ENCODE assay signal across 25 cellular contexts in the genomic region with DNA sequence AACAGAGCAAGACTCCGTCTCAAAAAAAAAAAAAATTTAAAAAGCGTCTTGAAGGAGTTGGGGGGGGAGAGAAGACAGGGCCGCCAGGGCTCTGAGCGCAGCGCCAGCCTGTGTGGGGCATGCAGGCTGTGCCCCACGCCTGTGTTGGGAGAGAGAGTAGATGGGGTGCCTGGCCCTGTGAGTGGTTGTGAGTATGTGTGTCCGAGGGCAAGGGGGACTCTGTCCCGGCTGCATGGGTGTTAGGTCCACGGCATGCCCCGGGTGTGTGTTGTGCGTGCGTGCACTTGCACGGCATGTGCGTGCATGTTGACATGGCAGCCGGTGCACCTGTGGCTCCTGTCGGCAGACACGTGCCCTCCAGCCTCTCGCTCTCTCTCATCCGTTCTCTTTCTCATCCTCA. TPM values are rescaled to one million over a fixed set of nuclear protein-coding genes. Genes with fewer than 3 reads are reported as not detected.
DNase-seq lines count a peak whose midpoint lies in the region; ATAC-seq and TF ChIP-seq lines count a peak whose summit lies in the region.
"Had no signal": no experiment of that assay in that cellular context is flagged by ENCODE, and none has a peak within 500 bp of the region (broad histone marks: within the 10 kb centered on the region; RNA-seq: fewer than 3 reads in every experiment).

No MANE protein-coding gene starts in this region.

- no peak overlapping the region for H3K4me3 Mint-ChIP-seq in immature natural killer cell
- H3K4me3 Mint-ChIP-seq: activated CD4-positive, alpha-beta T cell treated with anti-CD3 and anti-CD28 coated beads, Interleukin-2, amount 10 ng/mL, durations not matched to agents 7 days and 5 days; activated CD8-positive, alpha-beta memory T cell treated with anti-CD3 and anti-CD28 coated beads, Interleukin-2, amount 10 ng/mL, durations not matched to agents 7 days and 5 days; activated naive CD8-positive, alpha-beta T cell treated with anti-CD3 and anti-CD28 coated beads, Interleukin-2, amount 10 ng/mL, durations not matched to agents 7 days and 5 days; T-helper 2 cell treated with Interferon-gamma antibody and Interleukin-4, amounts not matched to agents 5 μg/mL and 100 μg/mL, for 36 hours had no signal

- H3K27ac Mint-ChIP-seq in immature natural killer cell = peak overlapping the region in 4 of 6 donors; percentile 8 to 77 (median 45)
- H3K27ac Mint-ChIP-seq: activated CD4-positive, alpha-beta T cell treated with anti-CD3 and anti-CD28 coated beads, Interleukin-2, amount 10 ng/mL, durations not matched to agents 7 days and 5 days; activated CD8-positive, alpha-beta memory T cell treated with anti-CD3 and anti-CD28 coated beads, Interleukin-2, amount 10 ng/mL, durations not matched to agents 7 days and 5 days; activated naive CD8-positive, alpha-beta T cell treated with anti-CD3 and anti-CD28 coated beads, Interleukin-2, amount 10 ng/mL, durations not matched to agents 7 days and 5 days; T-helper 2 cell treated with Interferon-gamma antibody and Interleukin-4, amounts not matched to agents 5 μg/mL and 100 μg/mL, for 36 hours had no signal

- H3K9ac ChIP-seq in BLaER1 treated with 17β-estradiol and CSF1 and Interleukin-3, amounts not matched to agents 10 nM and 100 nM = peak overlapping the region in 9 of 11 experiments; percentile 23 to 65 (median 52); a peak in 14 of 22 replicates

- peaks cover 79 to 81% (median 81%) of the 10 kb centered on the region in 11 experiments for H4K20me1 ChIP-seq in BLaER1 treated with 17β-estradiol and CSF1 and Interleukin-3, amounts not matched to agents 10 nM and 100 nM

- H3K27ac ChIP-seq in BLaER1 treated with 17β-estradiol and CSF1 and Interleukin-3, amounts not matched to agents 10 nM and 100 nM = peak overlapping the region in 2 of 11 experiments; percentile 12 to 30; a peak in 1 of 22 replicates
- H3K27ac ChIP-seq in HEK293 (ENCODE audit: extremely low read depth, low read depth, low read length) = no peak overlapping the region
- H3K27ac ChIP-seq: hepatocyte, VCaP had no signal

- no peaks in the 10 kb centered on the region for H3K9me3 ChIP-seq in BLaER1 treated with 17β-estradiol and CSF1 and Interleukin-3, amounts not matched to agents 10 nM and 100 nM (replicated peaks in 1 of 11)
- H3K9me3 ChIP-seq in HEK293 (ENCODE audit: control insufficient read depth, insufficient read depth, low read depth, low read length) = no peaks in the 10 kb centered on the region

- ATAC-seq in HG03196 (IDR thresholded peaks at IDR 0.05; ENCODE audit: unreplicated experiment) = no peak
- ATAC-seq: activated CD8-positive, alpha-beta memory T cell treated with anti-CD3 and anti-CD28 coated beads, Interleukin-2, amount 10 ng/mL, durations not matched to agents 7 days and 5 days; esophagus mucosa; HCT116; SK-N-SH treated with all-trans-retinoic acid at 6 μM for 48 hours had no signal

- H3K4me1 Mint-ChIP-seq in immature natural killer cell = peaks cover 31 to 32% of the 10 kb centered on the region in 2 donors

- peaks cover 28 to 35% (median 31%) of the 10 kb centered on the region in 3 donors for H3K27me3 Mint-ChIP-seq in immature natural killer cell (ENCODE audit: low read depth in 3 of 3)
- H3K27me3 Mint-ChIP-seq: activated CD4-positive, alpha-beta T cell treated with anti-CD3 and anti-CD28 coated beads, Interleukin-2, amount 10 ng/mL, durations not matched to agents 7 days and 5 days; activated CD8-positive, alpha-beta memory T cell treated with anti-CD3 and anti-CD28 coated beads, Interleukin-2, amount 10 ng/mL, durations not matched to agents 7 days and 5 days; activated naive CD8-positive, alpha-beta T cell treated with anti-CD3 and anti-CD28 coated beads, Interleukin-2, amount 10 ng/mL, durations not matched to agents 7 days and 5 days had no signal

- peaks cover 0 to 3% (median 0%) of the 10 kb centered on the region in 6 donors for H3K9me3 Mint-ChIP-seq in immature natural killer cell
- H3K9me3 Mint-ChIP-seq: activated CD4-positive, alpha-beta T cell treated with anti-CD3 and anti-CD28 coated beads, Interleukin-2, amount 10 ng/mL, durations not matched to agents 7 days and 5 days; activated naive CD8-positive, alpha-beta T cell treated with anti-CD3 and anti-CD28 coated beads, Interleukin-2, amount 10 ng/mL, durations not matched to agents 7 days and 5 days; T-helper 2 cell treated with Interferon-gamma antibody and Interleukin-4, amounts not matched to agents 5 μg/mL and 100 μg/mL, for 36 hours had no signal

- H3K36me3 Mint-ChIP-seq in immature natural killer cell = peaks cover 0 to 6% (median 6%) of the 10 kb centered on the region in 3 donors

- CTCF ChIA-PET in HEK293 (lab: Yijun Ruan, JAX) = no interaction called here

- POLR2A ChIA-PET in HEK293 (lab: Yijun Ruan, JAX) = interaction anchor here (0.7 to 2.7 kb wide), 3 partner anchors 8 to 36 kb away, joined by 3 to 16 read pairs (median 4); partner anchors contain the start of gene SNAPC2

- H3K4me3 ChIP-seq in BLaER1 treated with 17β-estradiol and CSF1 and Interleukin-3, amounts not matched to agents 10 nM and 100 nM = peak overlapping the region in 2 of 10 experiments; percentile 7 to 36; a peak in 2 of 20 replicates
- no peak overlapping the region for H3K4me3 ChIP-seq in HEK293 (ENCODE audit: low read depth, low read length)
- H3K4me3 ChIP-seq: hepatocyte had no signal

- peaks cover 0 to 7% (median 0%) of the 10 kb centered on the region in 11 experiments; a peak in 2 of 22 replicates for H3K27me3 ChIP-seq in BLaER1 treated with 17β-estradiol and CSF1 and Interleukin-3, amounts not matched to agents 10 nM and 100 nM
- H3K27me3 ChIP-seq: hepatocyte had no signal

- H3K4me1 ChIP-seq in BLaER1 treated with 17β-estradiol and CSF1 and Interleukin-3, amounts not matched to agents 10 nM and 100 nM = peaks cover 57 to 91% (median 89%) of the 10 kb centered on the region in 10 experiments
- H3K4me1 ChIP-seq in HEK293 (ENCODE audit: control insufficient read depth, insufficient read depth, low read length) = peaks cover 5% of the 10 kb centered on the region; the same call in 1 of the 2 replicates

- DNase-seq in immature natural killer cell = no peak
- no peak for DNase-seq in HCEC 1CT
- no peak for DNase-seq in OCI-M1 (lab: John Stamatoyannopoulos, UW)
- DNase-seq: activated CD4-positive, alpha-beta T cell treated with anti-CD3 and anti-CD28 coated beads, Interleukin-2, amount 10 ng/mL, durations not matched to agents 7 days and 5 days; activated CD8-positive, alpha-beta memory T cell treated with anti-CD3 and anti-CD28 coated beads, Interleukin-2, amount 10 ng/mL, durations not matched to agents 7 days and 5 days; activated naive CD8-positive, alpha-beta T cell treated with anti-CD3 and anti-CD28 coated beads, Interleukin-2, amount 10 ng/mL, durations not matched to agents 7 days and 5 days; effector CD8-positive, alpha-beta T cell; foreskin melanocyte; islet precursor cell; KG1; NCI-H2171; NCI-H526 treated with DMSO at 0.1 percent for 48 hours; retina; RPMI8226; stimulated activated CD4-positive, alpha-beta T cell treated with anti-CD3 and anti-CD28 coated beads, Interleukin-4, amount 100 ng/mL, for 1 hour; stimulated activated naive CD4-positive, alpha-beta T cell had no signal

- peak overlapping the region; percentile 66 to 100 (median 99) for H3K4me2 ChIP-seq in BLaER1 treated with 17β-estradiol and CSF1 and Interleukin-3, amounts not matched to agents 10 nM and 100 nM
- H3K4me2 ChIP-seq: hepatocyte had no signal

- TF ChIP-seq CTCF in HEK293 (tag by site-specific recombination; IDR thresholded peaks at IDR 0.05) = no peak

- peaks cover 27 to 55% (median 40%) of the 10 kb centered on the region in 11 experiments for H3K36me3 ChIP-seq in BLaER1 treated with 17β-estradiol and CSF1 and Interleukin-3, amounts not matched to agents 10 nM and 100 nM
- H3K36me3 ChIP-seq in HEK293 (ENCODE audit: control insufficient read depth in 2 of 2, insufficient read depth in 1 of 2, low read length in 2 of 2) = peaks cover 0 to 40% of the 10 kb centered on the region in 2 experiments; a peak in 1 of 3 replicates

TF ChIP-seq in HEK293, 187 proteins besides CTCF, POLR2A, EP300 and RAD21:
- TF ChIP-seq ZNF324 (tag by site-specific recombination; IDR thresholded peaks at IDR 0.05) (no peak), SCRT2 (tag by site-specific recombination; IDR thresholded peaks at IDR 0.05) (peak; percentile 49; the same call in 1 of the 2 replicates), ZBTB26 (tag by site-specific recombination; optimal IDR thresholded peaks at IDR 0.05) (peak; percentile 8)
TF ChIP-seq in HEK293: peak in this region for 2.

RNA-seq across cellular contexts. Expression of gene MAP2K7, which starts 3.4 kb away (rescaled TPM):
- polyA plus RNA-seq in immature natural killer cell = 1 to 10 TPM; 2.0 to 4.4 (median 2.7) TPM

RNA-seq across cellular contexts. Expression of gene TGFBR3L, which starts 7.5 kb away (rescaled TPM):
- polyA plus RNA-seq in immature natural killer cell = under 1 TPM in 1 of 3 donors, not detected in 2; 0.86 TPM

RNA-seq across cellular contexts. Expression of gene SNAPC2, which starts 13.0 kb away (rescaled TPM):
- polyA plus RNA-seq in immature natural killer cell = 10 to 100 TPM; 15.6 to 31.1 (median 17.0) TPM

RNA-seq across cellular contexts. Expression of gene LRRC8E, which starts 18.8 kb away (rescaled TPM):
- not detected for polyA plus RNA-seq in immature natural killer cell

RNA-seq across cellular contexts. Expression of gene CTXN1, which starts 18.8 kb away (rescaled TPM):
- polyA plus RNA-seq in immature natural killer cell = not detected
